1 cellular context compared by ENCODE assay signal in the genomic region with DNA sequence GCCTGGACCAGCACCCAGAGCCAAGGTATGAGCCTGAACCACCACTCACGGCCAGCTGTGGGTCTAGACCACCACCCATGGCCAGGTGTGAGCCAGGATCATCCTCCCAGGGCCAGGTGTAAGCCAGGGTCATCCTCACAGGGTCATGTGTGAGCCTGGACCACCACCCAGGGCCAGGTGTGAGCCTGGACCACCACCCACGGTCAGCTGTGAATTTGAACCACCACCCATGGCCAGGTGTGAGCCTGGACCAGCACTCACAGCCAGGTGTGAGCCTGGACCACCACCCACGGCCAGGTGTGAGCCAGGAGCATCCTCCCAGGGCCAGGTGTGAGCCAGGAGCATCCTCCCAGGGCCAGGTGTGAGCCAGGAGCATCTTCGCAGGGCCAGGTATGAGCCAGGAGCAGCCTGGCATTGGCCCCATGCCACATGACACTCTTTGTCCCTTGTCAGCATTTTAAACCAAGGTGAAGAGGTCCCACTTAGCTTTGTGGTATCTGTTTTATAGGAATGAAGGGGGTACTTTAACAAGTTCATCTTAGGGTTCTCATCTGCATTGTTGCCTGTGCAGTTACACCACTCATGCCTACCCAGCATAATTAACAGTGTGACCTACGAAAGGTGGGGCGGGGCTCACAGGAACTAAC.
TF ChIP-seq lines count a peak whose summit lies in the region.

No MANE protein-coding gene starts in this region.

TF ChIP-seq in HepG2, 621 proteins besides CTCF, POLR2A, EP300 and RAD21 (continued from another document):
- TF ChIP-seq, protein P1, sequence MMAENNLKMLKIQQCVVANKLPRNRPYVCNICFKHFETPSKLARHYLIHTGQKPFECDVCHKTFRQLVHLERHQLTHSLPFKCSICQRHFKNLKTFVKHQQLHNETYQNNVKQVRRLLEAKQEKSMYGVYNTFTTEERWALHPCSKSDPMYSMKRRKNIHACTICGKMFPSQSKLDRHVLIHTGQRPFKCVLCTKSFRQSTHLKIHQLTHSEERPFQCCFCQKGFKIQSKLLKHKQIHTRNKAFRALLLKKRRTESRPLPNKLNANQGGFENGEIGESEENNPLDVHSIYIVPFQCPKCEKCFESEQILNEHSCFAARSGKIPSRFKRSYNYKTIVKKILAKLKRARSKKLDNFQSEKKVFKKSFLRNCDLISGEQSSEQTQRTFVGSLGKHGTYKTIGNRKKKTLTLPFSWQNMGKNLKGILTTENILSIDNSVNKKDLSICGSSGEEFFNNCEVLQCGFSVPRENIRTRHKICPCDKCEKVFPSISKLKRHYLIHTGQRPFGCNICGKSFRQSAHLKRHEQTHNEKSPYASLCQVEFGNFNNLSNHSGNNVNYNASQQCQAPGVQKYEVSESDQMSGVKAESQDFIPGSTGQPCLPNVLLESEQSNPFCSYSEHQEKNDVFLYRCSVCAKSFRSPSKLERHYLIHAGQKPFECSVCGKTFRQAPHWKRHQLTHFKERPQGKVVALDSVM (CRISPR knock-in tag; IDR thresholded peaks at IDR 0.05), result no peak
- TF ChIP-seq MIER3 (CRISPR knock-in tag; IDR thresholded peaks at IDR 0.05; ENCODE audit: borderline replicate concordance) (no peak), NPAS2 (CRISPR knock-in tag; IDR thresholded peaks at IDR 0.05; ENCODE audit: borderline replicate concordance) (no peak), ZNF292 (CRISPR knock-in tag; IDR thresholded peaks at IDR 0.05; ENCODE audit: borderline replicate concordance, low read depth) (no peak), NR2F2 (IDR thresholded peaks at IDR 0.05; ENCODE audit: borderline replicate concordance, low read depth) (no peak), MAFF (IDR thresholded peaks at IDR 0.05; ENCODE audit: low read depth, low read length) (peak; percentile 60)
- TF ChIP-seq, protein P2, sequence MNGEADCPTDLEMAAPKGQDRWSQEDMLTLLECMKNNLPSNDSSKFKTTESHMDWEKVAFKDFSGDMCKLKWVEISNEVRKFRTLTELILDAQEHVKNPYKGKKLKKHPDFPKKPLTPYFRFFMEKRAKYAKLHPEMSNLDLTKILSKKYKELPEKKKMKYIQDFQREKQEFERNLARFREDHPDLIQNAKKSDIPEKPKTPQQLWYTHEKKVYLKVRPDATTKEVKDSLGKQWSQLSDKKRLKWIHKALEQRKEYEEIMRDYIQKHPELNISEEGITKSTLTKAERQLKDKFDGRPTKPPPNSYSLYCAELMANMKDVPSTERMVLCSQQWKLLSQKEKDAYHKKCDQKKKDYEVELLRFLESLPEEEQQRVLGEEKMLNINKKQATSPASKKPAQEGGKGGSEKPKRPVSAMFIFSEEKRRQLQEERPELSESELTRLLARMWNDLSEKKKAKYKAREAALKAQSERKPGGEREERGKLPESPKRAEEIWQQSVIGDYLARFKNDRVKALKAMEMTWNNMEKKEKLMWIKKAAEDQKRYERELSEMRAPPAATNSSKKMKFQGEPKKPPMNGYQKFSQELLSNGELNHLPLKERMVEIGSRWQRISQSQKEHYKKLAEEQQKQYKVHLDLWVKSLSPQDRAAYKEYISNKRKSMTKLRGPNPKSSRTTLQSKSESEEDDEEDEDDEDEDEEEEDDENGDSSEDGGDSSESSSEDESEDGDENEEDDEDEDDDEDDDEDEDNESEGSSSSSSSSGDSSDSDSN (CRISPR knock-in tag; IDR thresholded peaks at IDR 0.05), result no peak
- TF ChIP-seq, protein P3, sequence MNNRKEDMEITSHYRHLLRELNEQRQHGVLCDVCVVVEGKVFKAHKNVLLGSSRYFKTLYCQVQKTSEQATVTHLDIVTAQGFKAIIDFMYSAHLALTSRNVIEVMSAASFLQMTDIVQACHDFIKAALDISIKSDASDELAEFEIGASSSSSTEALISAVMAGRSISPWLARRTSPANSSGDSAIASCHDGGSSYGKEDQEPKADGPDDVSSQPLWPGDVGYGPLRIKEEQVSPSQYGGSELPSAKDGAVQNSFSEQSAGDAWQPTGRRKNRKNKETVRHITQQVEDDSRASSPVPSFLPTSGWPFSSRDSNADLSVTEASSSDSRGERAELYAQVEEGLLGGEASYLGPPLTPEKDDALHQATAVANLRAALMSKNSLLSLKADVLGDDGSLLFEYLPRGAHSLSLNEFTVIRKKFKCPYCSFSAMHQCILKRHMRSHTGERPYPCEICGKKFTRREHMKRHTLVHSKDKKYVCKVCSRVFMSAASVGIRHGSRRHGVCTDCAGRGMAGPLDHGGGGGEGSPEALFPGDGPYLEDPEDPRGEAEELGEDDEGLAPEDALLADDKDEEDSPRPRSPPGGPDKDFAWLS (CRISPR knock-in tag; IDR thresholded peaks at IDR 0.05; ENCODE audit: borderline replicate concordance), result no peak
- TF ChIP-seq, protein P4, sequence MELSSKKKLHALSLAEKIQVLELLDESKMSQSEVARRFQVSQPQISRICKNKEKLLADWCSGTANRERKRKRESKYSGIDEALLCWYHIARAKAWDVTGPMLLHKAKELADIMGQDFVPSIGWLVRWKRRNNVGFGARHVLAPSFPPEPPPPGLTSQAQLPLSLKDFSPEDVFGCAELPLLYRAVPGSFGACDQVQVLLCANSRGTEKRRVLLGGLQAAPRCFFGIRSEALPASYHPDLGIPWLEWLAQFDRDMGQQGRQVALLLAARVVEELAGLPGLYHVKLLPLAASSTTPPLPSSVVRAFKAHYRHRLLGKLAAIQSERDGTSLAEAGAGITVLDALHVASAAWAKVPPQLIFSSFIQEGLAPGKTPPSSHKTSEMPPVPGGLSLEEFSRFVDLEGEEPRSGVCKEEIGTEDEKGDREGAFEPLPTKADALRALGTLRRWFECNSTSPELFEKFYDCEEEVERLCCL (CRISPR knock-in tag; IDR thresholded peaks at IDR 0.05; ENCODE audit: borderline replicate concordance), result no peak
- TF ChIP-seq, protein P5, sequence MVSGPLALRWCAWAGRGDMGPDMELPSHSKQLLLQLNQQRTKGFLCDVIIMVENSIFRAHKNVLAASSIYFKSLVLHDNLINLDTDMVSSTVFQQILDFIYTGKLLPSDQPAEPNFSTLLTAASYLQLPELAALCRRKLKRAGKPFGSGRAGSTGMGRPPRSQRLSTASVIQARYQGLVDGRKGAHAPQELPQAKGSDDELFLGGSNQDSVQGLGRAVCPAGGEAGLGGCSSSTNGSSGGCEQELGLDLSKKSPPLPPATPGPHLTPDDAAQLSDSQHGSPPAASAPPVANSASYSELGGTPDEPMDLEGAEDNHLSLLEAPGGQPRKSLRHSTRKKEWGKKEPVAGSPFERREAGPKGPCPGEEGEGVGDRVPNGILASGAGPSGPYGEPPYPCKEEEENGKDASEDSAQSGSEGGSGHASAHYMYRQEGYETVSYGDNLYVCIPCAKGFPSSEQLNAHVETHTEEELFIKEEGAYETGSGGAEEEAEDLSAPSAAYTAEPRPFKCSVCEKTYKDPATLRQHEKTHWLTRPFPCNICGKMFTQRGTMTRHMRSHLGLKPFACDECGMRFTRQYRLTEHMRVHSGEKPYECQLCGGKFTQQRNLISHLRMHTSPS (CRISPR knock-in tag; IDR thresholded peaks at IDR 0.05; ENCODE audit: low read depth), result no peak
